In genomic region chrX:70134116-70134477, GRCh38 we compare ENCODE assay signal across 1 cellular context.
TF ChIP-seq lines count a peak whose summit lies in the region.

No MANE protein-coding gene starts in this region.

TF ChIP-seq in H1, 55 proteins besides CTCF, POLR2A, EP300 and RAD21 (continued from another document):
- TF ChIP-seq HDAC2 (IDR thresholded peaks at IDR 0.05; ENCODE audit: borderline replicate concordance in 1 of 2, low read depth in 2 of 2, low read length in 2 of 2) (no peak), KDM1A (IDR thresholded peaks at IDR 0.05; ENCODE audit: borderline replicate concordance, low read length) (no peak), PHF8 (conservative IDR thresholded peaks at IDR 0.05; ENCODE audit: low read depth, low read length) (no peak; the same call in 1 of the 2 replicates), TAF1 (IDR thresholded peaks at IDR 0.05; ENCODE audit: low read depth, low read length) (no peak; the same call in 1 of the 2 replicates)
